ENCODE assay signal across 18 cellular contexts in genomic region chr12:124094188-124094587, GRCh38.
DNase-seq lines count a peak whose midpoint lies in the region; ATAC-seq and TF ChIP-seq lines count a peak whose summit lies in the region.
"Had no signal": no experiment of that assay in that cellular context is flagged by ENCODE, and none has a peak within 500 bp of the region (broad histone marks: within the 10 kb centered on the region; RNA-seq: fewer than 3 reads in every experiment).

No MANE protein-coding gene starts in this region.

- no peaks in the 10 kb centered on the region for H3K36me3 Mint-ChIP-seq in stimulated activated naive B cell treated with anti-CD40 and anti-IgM and Interleukin-4, amounts not matched to agents 10 μg/mL and 1 μg/mL and 100 μg/mL, for 72 hours
- H3K36me3 Mint-ChIP-seq: CD4-positive, alpha-beta memory T cell had no signal

- peak; percentile 69 for ATAC-seq in left colon
- ATAC-seq in GM21717 (IDR thresholded peaks at IDR 0.05; ENCODE audit: unreplicated experiment): no peak
- ATAC-seq in stimulated activated naive B cell treated with anti-CD40 and anti-IgM and Interleukin-4, amounts not matched to agents 10 μg/mL and 1 μg/mL and 100 μg/mL, for 72 hours (replicated peaks): no peak
- ATAC-seq: HepG2 had no signal

- in situ Hi-C loops in GM13977 (cut with MboI; ENCODE audit: low pct_unique_long_range_greater_than_20kb, low sequenced_read_pairs, unreplicated experiment): no loop called here

- H3K4me3 Mint-ChIP-seq in stimulated activated naive B cell treated with anti-CD40 and anti-IgM and Interleukin-4, amounts not matched to agents 10 μg/mL and 1 μg/mL and 100 μg/mL, for 72 hours: no peak overlapping the region
- H3K4me3 Mint-ChIP-seq: CD4-positive, alpha-beta memory T cell; H9 had no signal

- H3K27ac Mint-ChIP-seq in stimulated activated naive B cell treated with anti-CD40 and anti-IgM and Interleukin-4, amounts not matched to agents 10 μg/mL and 1 μg/mL and 100 μg/mL, for 72 hours: no peak overlapping the region
- H3K27ac Mint-ChIP-seq: CD4-positive, alpha-beta memory T cell; H9 had no signal

- TF ChIP-seq CTCF in GM13977 (IDR thresholded peaks at IDR 0.05; ENCODE audit: extremely low read depth, insufficient read depth, missing control alignments): no peak

- H3K27me3 Mint-ChIP-seq in stimulated activated naive B cell treated with anti-CD40 and anti-IgM and Interleukin-4, amounts not matched to agents 10 μg/mL and 1 μg/mL and 100 μg/mL, for 72 hours: peaks cover 6 to 14% of the 10 kb centered on the region in 2 donors

- intact Hi-C loops in left colon (cut with DNase I, micrococcal nuclease): no loop called here

- H3K4me1 Mint-ChIP-seq in stimulated activated naive B cell treated with anti-CD40 and anti-IgM and Interleukin-4, amounts not matched to agents 10 μg/mL and 1 μg/mL and 100 μg/mL, for 72 hours: no peaks in the 10 kb centered on the region
- H3K4me1 Mint-ChIP-seq: CD4-positive, alpha-beta memory T cell had no signal

- DNase-seq in activated effector memory CD4-positive, alpha-beta T cell treated with anti-CD3 and anti-CD28 coated beads, Interleukin-2, amount 50 U/mL, for 16 hours: peak; percentile 14
- no peak for DNase-seq in activated effector memory CD4-positive, alpha-beta T cell treated with Interleukin-2 at 50 U/mL for 16 hours
- DNase-seq in DMS153 treated with DMSO at 0.1 percent for 48 hours (lab: John Stamatoyannopoulos, UW; ENCODE audit: unreplicated experiment) (peak; percentile 39), NCI-H510A (lab: John Stamatoyannopoulos, UW) (peak; percentile 40), left colon (no peak), GM13977 (ENCODE audit: low spot score) (no peak)
- DNase-seq in stimulated activated naive B cell treated with anti-CD40 and anti-IgM and Interleukin-4, amounts not matched to agents 10 μg/mL and 1 μg/mL and 100 μg/mL, for 72 hours: no peak
- DNase-seq: CD4-positive, alpha-beta memory T cell; DMS79; H9; KG1; NCI-H1436 treated with DMSO at 0.1 percent for 48 hours; NCI-H2171; NCI-H446 treated with DMSO at 0.1 percent for 48 hours; SW 1271; T-helper 2 cell had no signal

- H3K9me3 Mint-ChIP-seq in stimulated activated naive B cell treated with anti-CD40 and anti-IgM and Interleukin-4, amounts not matched to agents 10 μg/mL and 1 μg/mL and 100 μg/mL, for 72 hours: no peaks in the 10 kb centered on the region
- H3K9me3 Mint-ChIP-seq: H9 had no signal

Comparison
In these comparisons a context has a peak if more than half of its experiments do, and no peak if none do; other contexts are left out.
1. DNase-seq: peak in activated effector memory CD4-positive, alpha-beta T cell treated with anti-CD3 and anti-CD28 coated beads, Interleukin-2, amount 50 U/mL, for 16 hours (single experiment), DMS153 treated with DMSO at 0.1 percent for 48 hours (single experiment) and NCI-H510A (single experiment); none in activated effector memory CD4-positive, alpha-beta T cell treated with Interleukin-2 at 50 U/mL for 16 hours (single experiment), left colon (0 of 2), stimulated activated naive B cell treated with anti-CD40 and anti-IgM and Interleukin-4, amounts not matched to agents 10 μg/mL and 1 μg/mL and 100 μg/mL, for 72 hours (single experiment) and GM13977 (single experiment).